ENCODE assay signal across 9 cellular contexts in the genomic region with DNA sequence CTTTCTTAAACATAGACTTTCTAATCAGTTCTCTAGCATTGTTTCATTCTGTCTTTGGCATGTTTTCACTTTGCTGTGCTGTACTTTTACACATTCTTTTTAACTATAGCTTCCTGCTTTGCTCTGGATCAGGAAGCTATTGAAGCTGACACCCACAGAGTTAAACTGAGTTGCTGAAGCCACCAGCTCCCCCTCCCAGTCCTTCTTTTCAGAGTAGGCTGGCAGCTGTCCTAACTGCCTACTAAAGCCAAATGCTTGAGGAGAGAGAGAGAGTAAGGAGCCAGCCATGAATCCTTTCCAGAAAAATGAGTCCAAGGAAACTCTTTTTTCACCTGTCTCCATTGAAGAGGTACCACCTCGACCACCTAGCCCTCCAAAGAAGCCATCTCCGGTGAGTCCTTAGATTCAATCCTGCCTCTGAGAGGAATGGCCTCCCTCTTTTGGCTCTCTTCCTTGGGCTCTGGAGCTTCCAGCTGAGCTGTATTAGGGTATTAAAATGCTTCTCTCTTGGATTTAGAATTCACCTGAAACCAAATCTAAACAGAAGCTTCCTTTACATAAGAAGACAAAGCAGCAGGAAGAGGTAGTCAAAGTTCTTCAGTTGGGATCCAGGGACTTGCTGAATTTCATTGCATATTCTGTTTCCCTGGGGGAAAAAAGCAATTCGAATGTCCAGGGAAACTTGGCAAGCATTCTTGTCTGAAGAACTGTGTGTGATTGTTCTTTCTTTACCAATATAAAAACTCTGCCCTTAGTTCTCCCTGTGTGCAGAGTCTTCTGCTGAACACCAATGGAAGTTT. TPM values are rescaled to one million over a fixed set of nuclear protein-coding genes. Genes with fewer than 3 reads are reported as not detected.
A peak's percentile ranks its signal among the peaks of the same experiment; 100 is the strongest.
DNase-seq lines count a peak whose midpoint lies in the region; ATAC-seq and TF ChIP-seq lines count a peak whose summit lies in the region.
"Had no signal": no experiment of that assay in that cellular context is flagged by ENCODE, and none has a peak within 500 bp of the region (broad histone marks: within the 10 kb centered on the region; RNA-seq: fewer than 3 reads in every experiment).

SLC15A2 (plus strand) TSS at position 211 of the 800 bp plus-strand sequence; CDS start at position 287, 76 bp downstream.

- DNase-seq in ELF-1 (ENCODE audit: low read depth, low spot score): peak; percentile 30
- peak; percentile 74 for DNase-seq in astrocyte of the hippocampus (ENCODE audit: low read depth, low spot score)
- peak; percentile 45 for DNase-seq in iPS DF 19.7 (ENCODE audit: low read depth, low spot score)
- DNase-seq in posterior cingulate gyrus: peak in 8 of 10 donors; percentile 21 to 81 (median 40)
- no peak for DNase-seq in activated CD4-positive, alpha-beta memory T cell treated with anti-CD3 and anti-CD28 coated beads, Interleukin-2, amount 10 ng/mL, durations not matched to agents 7 days and 5 days
- no peak for DNase-seq in activated naive CD4-positive, alpha-beta T cell treated with anti-CD3 and anti-CD28 coated beads, Interleukin-2, amount 50 U/mL, for 16 hours
- no peak for DNase-seq in nephron progenitor cell
- DNase-seq: NCI-H1694 treated with DMSO at 0.1 percent for 48 hours had no signal

- H3K4me1 Mint-ChIP-seq in activated CD4-positive, alpha-beta memory T cell treated with anti-CD3 and anti-CD28 coated beads, Interleukin-2, amount 10 ng/mL, durations not matched to agents 7 days and 5 days: no peaks in the 10 kb centered on the region
- no peaks in the 10 kb centered on the region for H3K4me1 Mint-ChIP-seq in nephron progenitor cell

- no peak for TF ChIP-seq CTCF in nephron progenitor cell (IDR thresholded peaks at IDR 0.05)

- no peaks in the 10 kb centered on the region for H3K27me3 Mint-ChIP-seq in activated CD4-positive, alpha-beta memory T cell treated with anti-CD3 and anti-CD28 coated beads, Interleukin-2, amount 10 ng/mL, durations not matched to agents 7 days and 5 days
- H3K27me3 Mint-ChIP-seq in nephron progenitor cell (ENCODE audit: low read depth, poor library complexity): no peaks in the 10 kb centered on the region

- no peak within 1 kb of the TSS for H3K4me3 Mint-ChIP-seq in activated CD4-positive, alpha-beta memory T cell treated with anti-CD3 and anti-CD28 coated beads, Interleukin-2, amount 10 ng/mL, durations not matched to agents 7 days and 5 days
- H3K4me3 Mint-ChIP-seq in nephron progenitor cell: no peak within 1 kb of the TSS

- POLR2A ChIA-PET in activated CD4-positive, alpha-beta memory T cell treated with anti-CD3 and anti-CD28 coated beads, Interleukin-2, amount 10 ng/mL, durations not matched to agents 7 days and 5 days (lab: Charles Lee): no interaction called here

- no peak within 1 kb of the TSS for H3K27ac Mint-ChIP-seq in activated CD4-positive, alpha-beta memory T cell treated with anti-CD3 and anti-CD28 coated beads, Interleukin-2, amount 10 ng/mL, durations not matched to agents 7 days and 5 days
- no peak within 1 kb of the TSS for H3K27ac Mint-ChIP-seq in nephron progenitor cell

- peaks cover 17% of the 10 kb centered on the region for H3K36me3 Mint-ChIP-seq in activated CD4-positive, alpha-beta memory T cell treated with anti-CD3 and anti-CD28 coated beads, Interleukin-2, amount 10 ng/mL, durations not matched to agents 7 days and 5 days (ENCODE audit: low read depth)
- H3K36me3 Mint-ChIP-seq in nephron progenitor cell (ENCODE audit: low read depth): no peaks in the 10 kb centered on the region

- no peaks in the 10 kb centered on the region for H3K9me3 Mint-ChIP-seq in activated CD4-positive, alpha-beta memory T cell treated with anti-CD3 and anti-CD28 coated beads, Interleukin-2, amount 10 ng/mL, durations not matched to agents 7 days and 5 days
- no peaks in the 10 kb centered on the region for H3K9me3 Mint-ChIP-seq in nephron progenitor cell

- CTCF ChIA-PET in activated CD4-positive, alpha-beta memory T cell treated with anti-CD3 and anti-CD28 coated beads, Interleukin-2, amount 10 ng/mL, durations not matched to agents 7 days and 5 days (lab: Charles Lee): interaction anchor here (1.8 kb wide), 1 partner anchor 11 kb away, joined by 6 read pairs; no protein-coding TSS in a partner anchor

- intact Hi-C loops in posterior cingulate gyrus (cut with DNase I): no loop called here

- no peak for ATAC-seq in GM18867 (IDR thresholded peaks at IDR 0.05; ENCODE audit: unreplicated experiment)

RNA-seq across cellular contexts. Expression of gene SLC15A2, which starts in this region (rescaled TPM):
- 1 to 10 TPM; 2.5 to 4.4 TPM for total RNA-seq in activated CD4-positive, alpha-beta memory T cell treated with anti-CD3 and anti-CD28 coated beads, Interleukin-2, amount 10 ng/mL, durations not matched to agents 7 days and 5 days

Comparison
In these comparisons a context has a peak if more than half of its experiments do, and no peak if none do; other contexts are left out.
1. DNase-seq: peak in ELF-1 (single experiment), astrocyte of the hippocampus (single experiment), iPS DF 19.7 (single experiment) and posterior cingulate gyrus (8 of 10); none in activated CD4-positive, alpha-beta memory T cell treated with anti-CD3 and anti-CD28 coated beads, Interleukin-2, amount 10 ng/mL, durations not matched to agents 7 days and 5 days (single experiment), activated naive CD4-positive, alpha-beta T cell treated with anti-CD3 and anti-CD28 coated beads, Interleukin-2, amount 50 U/mL, for 16 hours (single experiment) and nephron progenitor cell (single experiment).